In genomic region chr2:120989556-120989848, GRCh38 we compare ENCODE assay signal across 21 cellular contexts.
"Had no signal": no experiment of that assay in that cellular context is flagged by ENCODE, and none has a peak within 500 bp of the region (broad histone marks: within the 10 kb centered on the region; RNA-seq: fewer than 3 reads in every experiment).

No MANE protein-coding gene starts in this region.

- ATAC-seq: left colon; natural killer cell; right lobe of liver; stimulated activated naive B cell treated with anti-CD40 and anti-IgM and Interleukin-4, amounts not matched to agents 10 μg/mL and 1 μg/mL and 100 μg/mL, for 72 hours; stimulated activated naive CD8-positive, alpha-beta T cell treated with anti-CD3 and anti-CD28 coated beads, Interleukin-15, Interleukin-2, amounts not matched to agents 100 U/mL and 50 U/mL, for 24 hours had no signal

- H3K9me3 Mint-ChIP-seq: mesothelial cell of epicardium; natural killer cell; nephron progenitor cell; neural progenitor cell; stimulated activated naive B cell treated with anti-CD40 and anti-IgM and Interleukin-4, amounts not matched to agents 10 μg/mL and 1 μg/mL and 100 μg/mL, for 72 hours had no signal

- H3K27ac Mint-ChIP-seq: immature natural killer cell; mesothelial cell of epicardium; naive B cell; natural killer cell; nephron progenitor cell; neural progenitor cell; progenitor cell of endocrine pancreas; stimulated activated naive B cell treated with anti-CD40 and anti-IgM and Interleukin-4, amounts not matched to agents 10 μg/mL and 1 μg/mL and 100 μg/mL, for 72 hours had no signal

- DNase-seq: hypothalamus; immature natural killer cell; kidney; left ventricle myocardium inferior; mesendoderm; naive B cell; natural killer cell; nephron progenitor cell; stimulated activated CD4-positive, alpha-beta T cell treated with anti-CD3 and anti-CD28 coated beads, Interleukin-12 subunit alpha, Interleukin-12 subunit beta, amount 100 ng/mL, for 4 hours; stimulated activated CD4-positive, alpha-beta T cell treated with anti-CD3 and anti-CD28 coated beads, Interleukin-15, amount 100 ng/mL, for 24 hours; stimulated activated CD4-positive, alpha-beta T cell treated with anti-CD3 and anti-CD28 coated beads, Interleukin-2, amount 100 ng/mL, for 24 hours; stimulated activated CD4-positive, alpha-beta T cell treated with anti-CD3 and anti-CD28 coated beads, Interleukin-4, amount 100 ng/mL, for 1 hour; stimulated activated naive B cell treated with anti-CD40 and anti-IgM and Interleukin-4, amounts not matched to agents 10 μg/mL and 1 μg/mL and 100 μg/mL, for 72 hours; stimulated activated naive CD8-positive, alpha-beta T cell treated with anti-CD3 and anti-CD28 coated beads, Interleukin-15, Interleukin-2, amounts not matched to agents 100 U/mL and 50 U/mL, for 24 hours; trophoblast cell had no signal

- H3K36me3 Mint-ChIP-seq: immature natural killer cell; naive B cell; natural killer cell; stimulated activated naive B cell treated with anti-CD40 and anti-IgM and Interleukin-4, amounts not matched to agents 10 μg/mL and 1 μg/mL and 100 μg/mL, for 72 hours had no signal

- H3K27me3 Mint-ChIP-seq: naive B cell; stimulated activated naive B cell treated with anti-CD40 and anti-IgM and Interleukin-4, amounts not matched to agents 10 μg/mL and 1 μg/mL and 100 μg/mL, for 72 hours had no signal

- H3K4me3 Mint-ChIP-seq: immature natural killer cell; mesothelial cell of epicardium; naive B cell; natural killer cell; nephron progenitor cell; neural progenitor cell; stimulated activated naive B cell treated with anti-CD40 and anti-IgM and Interleukin-4, amounts not matched to agents 10 μg/mL and 1 μg/mL and 100 μg/mL, for 72 hours had no signal

- H3K4me1 Mint-ChIP-seq: immature natural killer cell; mesothelial cell of epicardium; naive B cell; natural killer cell; nephron progenitor cell; neural progenitor cell; stimulated activated naive B cell treated with anti-CD40 and anti-IgM and Interleukin-4, amounts not matched to agents 10 μg/mL and 1 μg/mL and 100 μg/mL, for 72 hours had no signal

- FAIRE-seq: islet of Langerhans, kidney had no signal
